12 cellular contexts compared by ENCODE assay signal in the genomic region with DNA sequence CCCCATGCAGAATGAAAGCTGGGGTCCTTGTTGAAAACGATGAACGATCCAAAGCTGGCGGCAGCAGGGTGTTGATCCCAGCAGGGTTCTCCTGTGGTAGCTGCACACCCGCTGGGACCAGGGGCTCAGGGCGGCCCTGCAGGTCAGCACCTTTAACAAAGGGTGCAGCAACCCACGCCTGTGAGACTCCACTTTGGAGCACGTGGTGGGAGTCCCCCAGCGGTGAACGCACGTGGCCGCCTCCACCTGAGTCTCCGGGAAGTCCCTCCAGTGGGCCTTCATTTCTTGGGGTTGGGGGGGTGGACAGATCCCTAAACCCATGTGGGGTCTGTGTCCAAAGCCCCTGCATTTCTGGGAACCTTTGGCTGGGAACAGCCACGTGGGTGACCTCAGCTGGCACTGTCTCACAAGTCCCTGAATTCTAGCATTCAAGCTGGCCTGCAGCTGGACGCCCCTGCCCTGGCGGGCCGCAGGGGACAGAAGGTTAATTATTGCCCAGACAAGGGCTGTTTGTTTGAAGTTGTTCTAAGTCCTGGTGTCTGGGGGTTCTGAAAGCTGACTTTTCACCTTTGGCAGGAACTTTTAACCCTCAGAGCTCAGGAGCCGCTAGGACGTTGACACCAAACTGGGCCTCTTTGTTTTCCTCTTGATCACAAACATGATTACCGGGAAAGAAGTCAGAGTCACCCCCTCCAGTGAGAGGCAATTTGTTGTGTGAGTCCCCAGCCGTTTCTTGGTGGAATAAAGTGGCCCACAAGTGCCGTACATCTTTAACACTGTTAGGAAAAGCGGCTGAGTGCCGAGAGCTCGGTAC.
DNase-seq lines count a peak whose midpoint lies in the region; ATAC-seq, FAIRE-seq and TF ChIP-seq lines count a peak whose summit lies in the region.
"Had no signal": no experiment of that assay in that cellular context is flagged by ENCODE, and none has a peak within 500 bp of the region (broad histone marks: within the 10 kb centered on the region; RNA-seq: fewer than 3 reads in every experiment).

No MANE protein-coding gene starts in this region.

- H3K36me3 ChIP-seq in GM23248 (ENCODE audit: low read depth) (no peaks in the 10 kb centered on the region), HepG2 (replicated peaks in 1 of 2; ENCODE audit: control insufficient read depth in 1 of 2, insufficient read depth in 2 of 2, low read length in 2 of 2) (peaks cover 5 to 20% of the 10 kb centered on the region in 2 experiments), gastrocnemius medialis (no peaks in the 10 kb centered on the region)

- TF ChIP-seq POLR2A in HepG2 (IDR thresholded peaks at IDR 0.05; ENCODE audit: insufficient read depth in 1 of 2, low read depth in 2 of 2, low read length in 2 of 2) (peak in 1 of 2 experiments; percentile 54; a peak in 2 of 4 replicates), gastrocnemius medialis (IDR thresholded peaks at IDR 0.05) (no peak)

- H2AFZ ChIP-seq in GM23248 (no peak overlapping the region), HepG2 (ENCODE audit: low read length) (no peak overlapping the region)

- H3K27ac Mint-ChIP-seq in immature natural killer cell, result no peak overlapping the region

- no peaks in the 10 kb centered on the region for H3K9me3 Mint-ChIP-seq in immature natural killer cell
- H3K9me3 Mint-ChIP-seq: activated CD4-positive, alpha-beta T cell treated with anti-CD3 and anti-CD28 coated beads, Interleukin-2, amount 10 ng/mL, durations not matched to agents 24 days and 14 days; naive thymus-derived CD8-positive, alpha-beta T cell had no signal

- no peaks in the 10 kb centered on the region for H4K20me1 ChIP-seq in GM23248 (ENCODE audit: insufficient read depth)
- H4K20me1 ChIP-seq in HepG2 (ENCODE audit: insufficient read depth, low read length), result no peaks in the 10 kb centered on the region

- in situ Hi-C loops in GM23248 (cut with MboI), result no loop called here
- in situ Hi-C loops in HepG2 (cut with HindIII; ENCODE audit: extremely low pct_ligation_motif_present, low pct_unique_long_range_greater_than_20kb), result no loop called here
- in situ Hi-C loops in gastrocnemius medialis (cut with MboI; ENCODE audit: low sequenced_read_pairs in 4 of 4), result no loop called here

- WGBS in GM23248 (ENCODE audit: low coverage in 1 of 2, low lambda C conversion rate in 2 of 2, missing lambda C conversion rate in 2 of 2), 2 experiments, result 98 to 99% methylated on average over 18 to 23 of the region's 24 CpGs
- WGBS in HepG2 (ENCODE audit: low lambda C conversion rate), result 33% methylated on average over 6 of the region's 24 CpGs

- H3K9ac ChIP-seq in GM23248 (peak overlapping the region; percentile 83; the same call in 1 of the 2 replicates), HepG2 (ENCODE audit: insufficient read depth, low read depth, low read length) (peak overlapping the region; percentile 86)

- BruUV-seq in HepG2 (replicated peaks; lab: Mats Ljungman, UMichigan), result no TSS peak

- TF ChIP-seq EP300 in HepG2 (IDR thresholded peaks at IDR 0.05; ENCODE audit: low read depth in 2 of 2, low read length in 2 of 2) (peak; percentile 92 to 97), HepG2 (CRISPR knock-in tag; IDR thresholded peaks at IDR 0.05; ENCODE audit: borderline replicate concordance) (peak; percentile 94)

- no peak overlapping the region for H3K4me2 ChIP-seq in GM23248 (ENCODE audit: unreplicated experiment)
- peak overlapping the region; percentile 86 for H3K4me2 ChIP-seq in HepG2 (ENCODE audit: low read depth, low read length)

- H3K27ac ChIP-seq in GM23248 (peak overlapping the region; percentile 98), cingulate gyrus (ENCODE audit: low read depth, low read length) (peak overlapping the region; percentile 60), HepG2 (ENCODE audit: extremely low read length, insufficient read depth, low read length) (peak overlapping the region; percentile 99), gastrocnemius medialis (peak overlapping the region; percentile 3 to 72 (median 62))
- H3K27ac ChIP-seq: foreskin keratinocyte had no signal

- peak; percentile 100 for FAIRE-seq in HepG2 (lab: Jason Lieb, UNC)

- no peaks in the 10 kb centered on the region for H3K79me2 ChIP-seq in GM23248 (ENCODE audit: insufficient read depth)
- peaks cover 27% of the 10 kb centered on the region for H3K79me2 ChIP-seq in HepG2 (ENCODE audit: insufficient read depth, low read length)

- DNase-seq in GM23248, result no peak
- peak; percentile 99 for DNase-seq in HepG2 (ENCODE audit: low spot score)
- DNase-seq in gastrocnemius medialis, result no peak
- DNase-seq in HT-29 (ENCODE audit: low spot score), result no peak
- DNase-seq in immature natural killer cell, result no peak
- DNase-seq in LoVo (ENCODE audit: low spot score), result no peak
- DNase-seq: activated CD4-positive, alpha-beta T cell treated with anti-CD3 and anti-CD28 coated beads, Interleukin-2, amount 10 ng/mL, durations not matched to agents 24 days and 14 days; foreskin keratinocyte; NCI-H146 had no signal

- H3K9me2 ChIP-seq in GM23248 (ENCODE audit: insufficient read depth), result no peaks in the 10 kb centered on the region

- TF ChIP-seq RAD21 in HepG2 (CRISPR knock-in tag; IDR thresholded peaks at IDR 0.05), result peak; percentile 57

- H3K4me1 Mint-ChIP-seq in immature natural killer cell, result no peaks in the 10 kb centered on the region

- no peaks in the 10 kb centered on the region for H3K9me3 ChIP-seq in GM23248 (ENCODE audit: low read depth)
- H3K9me3 ChIP-seq in HepG2 (ENCODE audit: low read length), result no peaks in the 10 kb centered on the region
- H3K9me3 ChIP-seq in gastrocnemius medialis, result no peaks in the 10 kb centered on the region

- TF ChIP-seq CTCF in HepG2 (CRISPR knock-in tag; IDR thresholded peaks at IDR 0.05) (0 out of 2 replicates have a peak, but pooled peaks have one; percentile 15), gastrocnemius medialis (IDR thresholded peaks at IDR 0.05 in 4 of 5, conservative IDR thresholded peaks at IDR 0.05 in 1 of 5) (no peak)

- no peaks in the 10 kb centered on the region for H3K36me3 Mint-ChIP-seq in immature natural killer cell
- H3K36me3 Mint-ChIP-seq: naive thymus-derived CD8-positive, alpha-beta T cell had no signal

- peaks cover 24% of the 10 kb centered on the region for H3F3A ChIP-seq in GM23248 (ENCODE audit: insufficient read depth)

- H3K4me3 Mint-ChIP-seq in immature natural killer cell, result no peak overlapping the region
- H3K4me3 Mint-ChIP-seq: activated CD4-positive, alpha-beta T cell treated with anti-CD3 and anti-CD28 coated beads, Interleukin-2, amount 10 ng/mL, durations not matched to agents 24 days and 14 days; naive thymus-derived CD8-positive, alpha-beta T cell had no signal

- H3K27me3 Mint-ChIP-seq in immature natural killer cell (ENCODE audit: low read depth in 3 of 3), result peaks cover 2 to 9% (median 4%) of the 10 kb centered on the region in 3 donors

- POLR2A ChIA-PET in HepG2 (lab: Yijun Ruan, JAX), result interaction anchor here (0.5 to 5.2 kb wide), 33 partner anchors 8 to 405 kb away, joined by 3 to 65 read pairs (median 4); a partner anchor contains a TSS

- CTCF ChIA-PET in HepG2 (lab: Yijun Ruan, JAX; ENCODE audit: low intra/inter-chr PET ratio, low total read pairs), result no interaction called here

- intact Hi-C loops in HepG2 (cut with micrococcal nuclease; ENCODE audit: unreplicated experiment) (no loop called here), gastrocnemius medialis (cut with DNase I; ENCODE audit: low total_unique reads) (no loop called here)

- H3K4me1 ChIP-seq in GM23248 (ENCODE audit: insufficient read depth) (peaks cover 24% of the 10 kb centered on the region), HepG2 (ENCODE audit: insufficient read depth, low read length) (peaks cover 80% of the 10 kb centered on the region), gastrocnemius medialis (no peaks in the 10 kb centered on the region)

- H3K27me3 ChIP-seq in GM23248 (replicated peaks; ENCODE audit: insufficient read depth) (no peaks in the 10 kb centered on the region), HepG2 (ENCODE audit: control insufficient read depth in 1 of 2, insufficient read depth in 2 of 2, low read length in 2 of 2) (no peaks in the 10 kb centered on the region), gastrocnemius medialis (no peaks in the 10 kb centered on the region)
- H3K27me3 ChIP-seq: foreskin keratinocyte had no signal

- ATAC-seq in HepG2 (peak; percentile 78), gastrocnemius medialis (no peak), GM18511 (IDR thresholded peaks at IDR 0.05; ENCODE audit: unreplicated experiment) (no peak)
- ATAC-seq: foreskin keratinocyte; naive thymus-derived CD8-positive, alpha-beta T cell had no signal

- H3K4me3 ChIP-seq in GM23248, result no peak overlapping the region
- H3K4me3 ChIP-seq in HepG2 (replicated peaks in 1 of 3; ENCODE audit: insufficient read depth in 1 of 3, low read depth in 2 of 3, low read length in 3 of 3), result peak overlapping the region; percentile 38 to 69 (median 42); a peak in 5 of 6 replicates
- no peak overlapping the region for H3K4me3 ChIP-seq in gastrocnemius medialis

TF ChIP-seq in HepG2, 621 proteins besides CTCF, POLR2A, EP300 and RAD21 (continues in another document):
- no peak for TF ChIP-seq ZNF589 (CRISPR knock-in tag; conservative IDR thresholded peaks at IDR 0.05)
- no peak for TF ChIP-seq STAT5B (CRISPR knock-in tag; IDR thresholded peaks at IDR 0.05)
- peak; percentile 44; the same call in 1 of the 2 replicates for TF ChIP-seq CEBPG (CRISPR knock-in tag; IDR thresholded peaks at IDR 0.05)
- TF ChIP-seq DR1 (CRISPR knock-in tag; IDR thresholded peaks at IDR 0.05), result no peak
- no peak; the same call in 1 of the 2 replicates for TF ChIP-seq GTF2F1 (IDR thresholded peaks at IDR 0.05; ENCODE audit: low read length)
- TF ChIP-seq IRX3 (CRISPR knock-in tag; IDR thresholded peaks at IDR 0.05; ENCODE audit: borderline replicate concordance, low read depth), result peak; percentile 11; the same call in 1 of the 2 replicates
- no peak for TF ChIP-seq LCORL (IDR thresholded peaks at IDR 0.05)
- TF ChIP-seq LCORL (CRISPR knock-in tag; IDR thresholded peaks at IDR 0.05), result peak; percentile 92
- no peak for TF ChIP-seq U2AF2 (IDR thresholded peaks at IDR 0.05; ENCODE audit: low read depth, low read length)
- peak; percentile 76; the same call in 1 of the 2 replicates for TF ChIP-seq MTF1 (CRISPR knock-in tag; IDR thresholded peaks at IDR 0.05)
- TF ChIP-seq ZNF749 (CRISPR knock-in tag; IDR thresholded peaks at IDR 0.05; ENCODE audit: borderline replicate concordance), result peak; percentile 79; the same call in 1 of the 2 replicates
- TF ChIP-seq SOX5 (CRISPR knock-in tag; IDR thresholded peaks at IDR 0.05; ENCODE audit: borderline replicate concordance), result peak; percentile 91
- TF ChIP-seq KAT7 (CRISPR knock-in tag; IDR thresholded peaks at IDR 0.05; ENCODE audit: borderline replicate concordance), result no peak
- no peak for TF ChIP-seq SRSF1 (optimal IDR thresholded peaks at IDR 0.05; ENCODE audit: low read depth, low read length)
- no peak for TF ChIP-seq ZFP62 (CRISPR knock-in tag; IDR thresholded peaks at IDR 0.05)
- peak; percentile 98 for TF ChIP-seq RARA (CRISPR knock-in tag; IDR thresholded peaks at IDR 0.05)
- no peak for TF ChIP-seq PRPF4 (IDR thresholded peaks at IDR 0.05; ENCODE audit: low read depth, low read length, poor library complexity, severe bottlenecking)
- no peak for TF ChIP-seq CC2D1A (CRISPR knock-in tag; IDR thresholded peaks at IDR 0.05)
- TF ChIP-seq PITX1 (CRISPR knock-in tag; IDR thresholded peaks at IDR 0.05), result peak; percentile 94

Comparison
In these comparisons a context has a peak if more than half of its experiments do, and no peak if none do; other contexts are left out.
1. H3K4me3 ChIP-seq: peak in HepG2 (3 of 3); none in GM23248 (single experiment) and gastrocnemius medialis (0 of 4).
2. Peak in every context shown above with its lines, with median percentiles within 50 percentile points of each other: H3K27ac ChIP-seq.